ENCODE assay signal across 8 cellular contexts in genomic region chr14:32933943-32934890, GRCh38. TPM values are rescaled to one million over a fixed set of nuclear protein-coding genes. Genes with fewer than 3 reads are reported as not detected.
A peak's percentile ranks its signal among the peaks of the same experiment; 100 is the strongest.
DNase-seq lines count a peak whose midpoint lies in the region; ATAC-seq, FAIRE-seq and TF ChIP-seq lines count a peak whose summit lies in the region.

No MANE protein-coding gene starts in this region.

- H3K36me3 ChIP-seq in parathyroid adenoma (ENCODE audit: control insufficient read depth, insufficient read depth, low read length): no peaks in the 10 kb centered on the region

- peaks cover 56% of the 10 kb centered on the region for H3K27me3 Mint-ChIP-seq in activated CD8-positive, alpha-beta T cell treated with anti-CD3 and anti-CD28 coated beads, Interleukin-2, amount 10 ng/mL, durations not matched to agents 7 days and 5 days (ENCODE audit: low read depth)
- H3K27me3 Mint-ChIP-seq in activated CD8-positive, alpha-beta T cell treated with anti-CD3 and anti-CD28 coated beads for 36 hours: peaks cover 60% of the 10 kb centered on the region

- H3K27me3 ChIP-seq in parathyroid adenoma (ENCODE audit: control insufficient read depth, insufficient read depth, low read length): no peaks in the 10 kb centered on the region

- peaks cover 15% of the 10 kb centered on the region for H3K4me1 Mint-ChIP-seq in activated CD8-positive, alpha-beta T cell treated with anti-CD3 and anti-CD28 coated beads, Interleukin-2, amount 10 ng/mL, durations not matched to agents 7 days and 5 days (ENCODE audit: low read depth)
- peaks cover 8% of the 10 kb centered on the region for H3K4me1 Mint-ChIP-seq in activated CD8-positive, alpha-beta T cell treated with anti-CD3 and anti-CD28 coated beads for 36 hours (ENCODE audit: low read depth)

- H3K27ac ChIP-seq in parathyroid adenoma: no peak overlapping the region

- peak overlapping the region; percentile 8 for H3K4me2 ChIP-seq in parathyroid adenoma (ENCODE audit: low read length)

- POLR2A ChIA-PET in activated CD8-positive, alpha-beta T cell treated with anti-CD3 and anti-CD28 coated beads, Interleukin-2, amount 10 ng/mL, durations not matched to agents 7 days and 5 days (lab: Charles Lee): no interaction called here
- POLR2A ChIA-PET in activated CD8-positive, alpha-beta T cell treated with anti-CD3 and anti-CD28 coated beads for 36 hours (lab: Charles Lee): no interaction called here

- H3K4me3 Mint-ChIP-seq in activated CD8-positive, alpha-beta T cell treated with anti-CD3 and anti-CD28 coated beads, Interleukin-2, amount 10 ng/mL, durations not matched to agents 7 days and 5 days: peak overlapping the region; percentile 52
- no peak overlapping the region for H3K4me3 Mint-ChIP-seq in activated CD8-positive, alpha-beta T cell treated with anti-CD3 and anti-CD28 coated beads for 36 hours

- H3K79me2 ChIP-seq in parathyroid adenoma: no peaks in the 10 kb centered on the region

- no peak overlapping the region for H3K9ac ChIP-seq in parathyroid adenoma

- ATAC-seq in activated CD8-positive, alpha-beta T cell treated with anti-CD3 and anti-CD28 coated beads, Interleukin-2, amount 10 ng/mL, durations not matched to agents 7 days and 5 days: no peak
- ATAC-seq in activated CD8-positive, alpha-beta T cell treated with anti-CD3 and anti-CD28 coated beads for 36 hours: no peak
- peak; percentile 14 for ATAC-seq in Right ventricle myocardium superior (ENCODE audit: poor library complexity)
- ATAC-seq in GM19463 (IDR thresholded peaks at IDR 0.05; ENCODE audit: unreplicated experiment): no peak

- DNase-seq in activated CD8-positive, alpha-beta T cell treated with anti-CD3 and anti-CD28 coated beads, Interleukin-2, amount 10 ng/mL, durations not matched to agents 7 days and 5 days: no peak
- no peak for DNase-seq in activated CD8-positive, alpha-beta T cell treated with anti-CD3 and anti-CD28 coated beads for 36 hours
- DNase-seq in SK-N-DZ (ENCODE audit: low spot score): peak; percentile 47
- peak; percentile 46 for DNase-seq in Right ventricle myocardium superior
- DNase-seq in activated effector memory CD4-positive, alpha-beta T cell treated with Interleukin-2 at 50 U/mL for 16 hours: no peak
- DNase-seq in HTR-8/SVneo (ENCODE audit: insufficient read length, low spot score): no peak

- no peaks in the 10 kb centered on the region for H3K9me3 Mint-ChIP-seq in activated CD8-positive, alpha-beta T cell treated with anti-CD3 and anti-CD28 coated beads, Interleukin-2, amount 10 ng/mL, durations not matched to agents 7 days and 5 days (ENCODE audit: insufficient read depth)
- H3K9me3 Mint-ChIP-seq in activated CD8-positive, alpha-beta T cell treated with anti-CD3 and anti-CD28 coated beads for 36 hours: no peaks in the 10 kb centered on the region

- H3K4me3 ChIP-seq in parathyroid adenoma (ENCODE audit: low read depth, low read length): no peak overlapping the region

- TF ChIP-seq CTCF in activated CD8-positive, alpha-beta T cell treated with anti-CD3 and anti-CD28 coated beads for 36 hours (IDR thresholded peaks at IDR 0.05): no peak
- TF ChIP-seq CTCF in parathyroid adenoma (IDR thresholded peaks at IDR 0.05): no peak

- no peak overlapping the region for H3K27ac Mint-ChIP-seq in activated CD8-positive, alpha-beta T cell treated with anti-CD3 and anti-CD28 coated beads, Interleukin-2, amount 10 ng/mL, durations not matched to agents 7 days and 5 days
- H3K27ac Mint-ChIP-seq in activated CD8-positive, alpha-beta T cell treated with anti-CD3 and anti-CD28 coated beads for 36 hours: no peak overlapping the region

- peaks cover 2% of the 10 kb centered on the region for H3K36me3 Mint-ChIP-seq in activated CD8-positive, alpha-beta T cell treated with anti-CD3 and anti-CD28 coated beads, Interleukin-2, amount 10 ng/mL, durations not matched to agents 7 days and 5 days (ENCODE audit: low read depth)
- H3K36me3 Mint-ChIP-seq in activated CD8-positive, alpha-beta T cell treated with anti-CD3 and anti-CD28 coated beads for 36 hours (ENCODE audit: low read depth): no peaks in the 10 kb centered on the region

- H2AFZ ChIP-seq in parathyroid adenoma: peak overlapping the region; percentile 59

- H3K4me1 ChIP-seq in parathyroid adenoma: peaks cover 5% of the 10 kb centered on the region

- H3K9me3 ChIP-seq in parathyroid adenoma (ENCODE audit: control insufficient read depth, low read length): no peaks in the 10 kb centered on the region

- CTCF ChIA-PET in activated CD8-positive, alpha-beta T cell treated with anti-CD3 and anti-CD28 coated beads, Interleukin-2, amount 10 ng/mL, durations not matched to agents 7 days and 5 days (lab: Charles Lee): no interaction called here
- CTCF ChIA-PET in activated CD8-positive, alpha-beta T cell treated with anti-CD3 and anti-CD28 coated beads for 36 hours (lab: Charles Lee): no interaction called here

- intact Hi-C loops in activated CD8-positive, alpha-beta T cell treated with anti-CD3 and anti-CD28 coated beads for 36 hours (cut with micrococcal nuclease): no loop called here
- intact Hi-C loops in Right ventricle myocardium superior (cut with DNase I): loop anchor here (10.0 kb wide), 1 partner anchor 219 kb away; no protein-coding TSS in a partner anchor

- no peak for FAIRE-seq in HTR-8/SVneo (lab: Jason Lieb, UNC)

RNA-seq across cellular contexts. Expression of gene NPAS3, which starts 4.5 kb away (rescaled TPM):
- not detected for total RNA-seq in activated CD8-positive, alpha-beta T cell treated with anti-CD3 and anti-CD28 coated beads, Interleukin-2, amount 10 ng/mL, durations not matched to agents 7 days and 5 days
- total RNA-seq in activated CD8-positive, alpha-beta T cell treated with anti-CD3 and anti-CD28 coated beads for 36 hours: not detected
- polyA plus RNA-seq in SK-N-DZ (2014; cell fraction: cytosol; rRNA removed): 0.18 and 0.20 TPM in 2 replicates
- polyA plus RNA-seq in SK-N-DZ (2014; cell fraction: nucleus; rRNA removed): 0.12 TPM in 1 of 2 replicates, not detected in the other
- 1.7 TPM for total RNA-seq in Right ventricle myocardium superior

Comparison
In these comparisons a context has a peak if more than half of its experiments do, and no peak if none do; other contexts are left out.
1. DNase-seq: peak in SK-N-DZ (single experiment) and Right ventricle myocardium superior (single experiment); none in activated CD8-positive, alpha-beta T cell treated with anti-CD3 and anti-CD28 coated beads, Interleukin-2, amount 10 ng/mL, durations not matched to agents 7 days and 5 days (single experiment), activated CD8-positive, alpha-beta T cell treated with anti-CD3 and anti-CD28 coated beads for 36 hours (single experiment), activated effector memory CD4-positive, alpha-beta T cell treated with Interleukin-2 at 50 U/mL for 16 hours (single experiment) and HTR-8/SVneo (single experiment).